ENCODE assay signal across 2 cellular contexts in the genomic region with DNA sequence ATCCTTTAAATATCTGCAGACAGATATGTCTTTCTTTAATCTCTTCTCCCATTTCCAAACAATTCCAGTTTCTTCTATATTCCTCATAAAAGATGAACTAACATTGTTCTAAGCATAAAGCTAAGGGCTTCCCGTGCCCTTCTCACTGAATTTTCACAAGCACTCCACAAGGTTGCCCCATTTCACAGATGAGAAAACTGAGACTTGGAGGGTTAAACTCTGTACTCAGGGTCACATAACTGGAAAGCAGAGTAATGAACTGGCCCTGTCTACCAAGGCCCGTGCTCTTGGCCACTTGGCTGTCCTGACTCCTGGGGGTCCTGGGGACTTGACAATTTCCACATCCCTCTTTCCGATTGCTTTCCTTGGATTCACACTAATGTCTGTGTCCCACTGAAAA.
TF ChIP-seq lines count a peak whose summit lies in the region.

No MANE protein-coding gene starts in this region.

TF ChIP-seq in K562, 482 proteins besides CTCF, POLR2A, EP300 and RAD21:
- 0 out of 2 replicates have a peak, but pooled peaks have one; percentile 21 for TF ChIP-seq HDAC2 (IDR thresholded peaks at IDR 0.05)
- TF ChIP-seq, protein P1, sequence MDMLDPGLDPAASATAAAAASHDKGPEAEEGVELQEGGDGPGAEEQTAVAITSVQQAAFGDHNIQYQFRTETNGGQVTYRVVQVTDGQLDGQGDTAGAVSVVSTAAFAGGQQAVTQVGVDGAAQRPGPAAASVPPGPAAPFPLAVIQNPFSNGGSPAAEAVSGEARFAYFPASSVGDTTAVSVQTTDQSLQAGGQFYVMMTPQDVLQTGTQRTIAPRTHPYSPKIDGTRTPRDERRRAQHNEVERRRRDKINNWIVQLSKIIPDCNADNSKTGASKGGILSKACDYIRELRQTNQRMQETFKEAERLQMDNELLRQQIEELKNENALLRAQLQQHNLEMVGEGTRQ (CRISPR knock-in tag; IDR thresholded peaks at IDR 0.05): no peak
- 0 out of 4 replicates have a peak, but pooled peaks have one; percentile 24 to 26 for TF ChIP-seq KDM1A (IDR thresholded peaks at IDR 0.05)
- peak; percentile 78 for TF ChIP-seq RBM25 (IDR thresholded peaks at IDR 0.05; ENCODE audit: low read depth, low read length, severe bottlenecking)
- TF ChIP-seq, protein P2, sequence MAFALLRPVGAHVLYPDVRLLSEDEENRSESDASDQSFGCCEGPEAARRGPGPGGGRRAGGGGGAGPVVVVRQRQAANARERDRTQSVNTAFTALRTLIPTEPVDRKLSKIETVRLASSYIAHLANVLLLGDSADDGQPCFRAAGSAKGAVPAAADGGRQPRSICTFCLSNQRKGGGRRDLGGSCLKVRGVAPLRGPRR (CRISPR knock-in tag; IDR thresholded peaks at IDR 0.05): no peak
- no peak for TF ChIP-seq SREBF1 (IDR thresholded peaks at IDR 0.05; ENCODE audit: borderline replicate concordance, low read depth, low read length)
- peak; percentile 25; the same call in 1 of the 2 replicates for TF ChIP-seq ADNP (tag; IDR thresholded peaks at IDR 0.05)
- TF ChIP-seq, protein P3, sequence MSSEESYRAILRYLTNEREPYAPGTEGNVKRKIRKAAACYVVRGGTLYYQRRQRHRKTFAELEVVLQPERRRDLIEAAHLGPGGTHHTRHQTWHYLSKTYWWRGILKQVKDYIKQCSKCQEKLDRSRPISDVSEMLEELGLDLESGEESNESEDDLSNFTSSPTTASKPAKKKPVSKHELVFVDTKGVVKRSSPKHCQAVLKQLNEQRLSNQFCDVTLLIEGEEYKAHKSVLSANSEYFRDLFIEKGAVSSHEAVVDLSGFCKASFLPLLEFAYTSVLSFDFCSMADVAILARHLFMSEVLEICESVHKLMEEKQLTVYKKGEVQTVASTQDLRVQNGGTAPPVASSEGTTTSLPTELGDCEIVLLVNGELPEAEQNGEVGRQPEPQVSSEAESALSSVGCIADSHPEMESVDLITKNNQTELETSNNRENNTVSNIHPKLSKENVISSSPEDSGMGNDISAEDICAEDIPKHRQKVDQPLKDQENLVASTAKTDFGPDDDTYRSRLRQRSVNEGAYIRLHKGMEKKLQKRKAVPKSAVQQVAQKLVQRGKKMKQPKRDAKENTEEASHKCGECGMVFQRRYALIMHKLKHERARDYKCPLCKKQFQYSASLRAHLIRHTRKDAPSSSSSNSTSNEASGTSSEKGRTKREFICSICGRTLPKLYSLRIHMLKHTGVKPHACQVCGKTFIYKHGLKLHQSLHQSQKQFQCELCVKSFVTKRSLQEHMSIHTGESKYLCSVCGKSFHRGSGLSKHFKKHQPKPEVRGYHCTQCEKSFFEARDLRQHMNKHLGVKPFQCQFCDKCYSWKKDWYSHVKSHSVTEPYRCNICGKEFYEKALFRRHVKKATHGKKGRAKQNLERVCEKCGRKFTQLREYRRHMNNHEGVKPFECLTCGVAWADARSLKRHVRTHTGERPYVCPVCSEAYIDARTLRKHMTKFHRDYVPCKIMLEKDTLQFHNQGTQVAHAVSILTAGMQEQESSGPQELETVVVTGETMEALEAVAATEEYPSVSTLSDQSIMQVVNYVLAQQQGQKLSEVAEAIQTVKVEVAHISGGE (CRISPR knock-in tag; IDR thresholded peaks at IDR 0.05): no peak
- peak; percentile 77 for TF ChIP-seq BCOR (IDR thresholded peaks at IDR 0.05)
- TF ChIP-seq ZNF398 (CRISPR knock-in tag; IDR thresholded peaks at IDR 0.05): no peak
TF ChIP-seq in K562: peak in this region for 5.

TF ChIP-seq in SK-N-SH, 30 proteins besides CTCF, POLR2A, EP300 and RAD21:
- TF ChIP-seq TAF1 (IDR thresholded peaks at IDR 0.05; ENCODE audit: borderline replicate concordance, low read depth, low read length): no peak
- TF ChIP-seq PBX3 (IDR thresholded peaks at IDR 0.05): no peak
- TF ChIP-seq, protein P4, sequence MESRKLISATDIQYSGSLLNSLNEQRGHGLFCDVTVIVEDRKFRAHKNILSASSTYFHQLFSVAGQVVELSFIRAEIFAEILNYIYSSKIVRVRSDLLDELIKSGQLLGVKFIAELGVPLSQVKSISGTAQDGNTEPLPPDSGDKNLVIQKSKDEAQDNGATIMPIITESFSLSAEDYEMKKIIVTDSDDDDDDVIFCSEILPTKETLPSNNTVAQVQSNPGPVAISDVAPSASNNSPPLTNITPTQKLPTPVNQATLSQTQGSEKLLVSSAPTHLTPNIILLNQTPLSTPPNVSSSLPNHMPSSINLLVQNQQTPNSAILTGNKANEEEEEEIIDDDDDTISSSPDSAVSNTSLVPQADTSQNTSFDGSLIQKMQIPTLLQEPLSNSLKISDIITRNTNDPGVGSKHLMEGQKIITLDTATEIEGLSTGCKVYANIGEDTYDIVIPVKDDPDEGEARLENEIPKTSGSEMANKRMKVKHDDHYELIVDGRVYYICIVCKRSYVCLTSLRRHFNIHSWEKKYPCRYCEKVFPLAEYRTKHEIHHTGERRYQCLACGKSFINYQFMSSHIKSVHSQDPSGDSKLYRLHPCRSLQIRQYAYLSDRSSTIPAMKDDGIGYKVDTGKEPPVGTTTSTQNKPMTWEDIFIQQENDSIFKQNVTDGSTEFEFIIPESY (IDR thresholded peaks at IDR 0.05; ENCODE audit: borderline replicate concordance, low read depth): no peak
- TF ChIP-seq EZH2phosphoT487 (IDR thresholded peaks at IDR 0.05; ENCODE audit: borderline replicate concordance, low read depth): no peak
- TF ChIP-seq FOXM1 (IDR thresholded peaks at IDR 0.05; ENCODE audit: low read depth): no peak
- TF ChIP-seq ELF1 (IDR thresholded peaks at IDR 0.05): no peak
- TF ChIP-seq MEF2A (IDR thresholded peaks at IDR 0.05; ENCODE audit: borderline replicate concordance, low read depth): no peak
- no peak for TF ChIP-seq RCOR1 (IDR thresholded peaks at IDR 0.05; ENCODE audit: low read length)
- no peak for TF ChIP-seq JUND (IDR thresholded peaks at IDR 0.05)
- no peak for TF ChIP-seq YY1 (IDR thresholded peaks at IDR 0.05; ENCODE audit: low read depth)
- TF ChIP-seq, protein P5, sequence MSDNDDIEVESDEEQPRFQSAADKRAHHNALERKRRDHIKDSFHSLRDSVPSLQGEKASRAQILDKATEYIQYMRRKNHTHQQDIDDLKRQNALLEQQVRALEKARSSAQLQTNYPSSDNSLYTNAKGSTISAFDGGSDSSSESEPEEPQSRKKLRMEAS (IDR thresholded peaks at IDR 0.05; ENCODE audit: low read depth): no peak
- no peak for TF ChIP-seq NRF1 (IDR thresholded peaks at IDR 0.05; ENCODE audit: low read depth, low read length)
- no peak for TF ChIP-seq FOXJ3 (CRISPR knock-in tag; IDR thresholded peaks at IDR 0.05)
- no peak for TF ChIP-seq TEAD4 (IDR thresholded peaks at IDR 0.05; ENCODE audit: borderline replicate concordance, insufficient read depth)
- no peak for TF ChIP-seq GABPA (IDR thresholded peaks at IDR 0.05; ENCODE audit: low read depth)
- TF ChIP-seq CHD2 (IDR thresholded peaks at IDR 0.05; ENCODE audit: low read length, partially characterized antibody): no peak
- no peak for TF ChIP-seq REST (IDR thresholded peaks at IDR 0.05; ENCODE audit: low read depth, low read length)
- TF ChIP-seq FOSL2 (IDR thresholded peaks at IDR 0.05; ENCODE audit: borderline replicate concordance, low read depth): no peak
- no peak for TF ChIP-seq NFIC (IDR thresholded peaks at IDR 0.05; ENCODE audit: borderline replicate concordance)
- no peak for TF ChIP-seq RFX5 (IDR thresholded peaks at IDR 0.05; ENCODE audit: low read length)
